In genomic region chr5:147898875-147899401, GRCh38 we compare ENCODE assay signal across 29 cellular contexts. TPM values are rescaled to one million over a fixed set of nuclear protein-coding genes. Genes with fewer than 3 reads are reported as not detected.
DNase-seq lines count a peak whose midpoint lies in the region; ATAC-seq, FAIRE-seq and TF ChIP-seq lines count a peak whose summit lies in the region.
"Had no signal": no experiment of that assay in that cellular context is flagged by ENCODE, and none has a peak within 500 bp of the region (broad histone marks: within the 10 kb centered on the region; RNA-seq: fewer than 3 reads in every experiment).

No MANE protein-coding gene starts in this region.

- no peak overlapping the region for H2AFZ ChIP-seq in astrocyte (ENCODE audit: low read depth, low read length)
- H2AFZ ChIP-seq in keratinocyte (ENCODE audit: control insufficient read depth, low read length), result no peak overlapping the region

- dilution Hi-C loops in keratinocyte (cut with MboI; ENCODE audit: extremely low pct_ligation_motif_present, low sequenced_read_pairs), result no loop called here

- H3K27ac Mint-ChIP-seq in astrocyte (ENCODE audit: unreplicated experiment), result no peak overlapping the region
- H3K27ac Mint-ChIP-seq: activated B cell treated with CpG ODN at 0.5 μM for 24 hours, mesothelial cell of epicardium, nephron had no signal

- H3K4me1 ChIP-seq in astrocyte (ENCODE audit: insufficient read depth, low read length) (peaks cover 48% of the 10 kb centered on the region), keratinocyte (ENCODE audit: control insufficient read depth, extremely low read depth, insufficient read depth, low read length) (peaks cover 8% of the 10 kb centered on the region), heart right ventricle (peaks cover 0 to 5% (median 0%) of the 10 kb centered on the region in 9 donors), esophagus muscularis mucosa (no peaks in the 10 kb centered on the region)
- H3K4me1 ChIP-seq: BLaER1, transverse colon had no signal

- H3K36me3 ChIP-seq in astrocyte (ENCODE audit: insufficient read depth, low read length) (peaks cover 8% of the 10 kb centered on the region), keratinocyte (ENCODE audit: control insufficient read depth in 2 of 2, extremely low read depth in 1 of 2, insufficient read depth in 2 of 2, low read length in 2 of 2) (no peaks in the 10 kb centered on the region), heart right ventricle (peaks cover 0 to 5% (median 0%) of the 10 kb centered on the region in 9 donors), esophagus muscularis mucosa (no peaks in the 10 kb centered on the region)
- H3K36me3 ChIP-seq: BLaER1, transverse colon had no signal

- peaks cover 4% of the 10 kb centered on the region for H3K9me3 Mint-ChIP-seq in astrocyte (ENCODE audit: unreplicated experiment)
- H3K9me3 Mint-ChIP-seq: activated B cell treated with CpG ODN at 0.5 μM for 24 hours; central memory CD8-positive, alpha-beta T cell; nephron had no signal

- H3K9me3 ChIP-seq in astrocyte (ENCODE audit: insufficient read depth, low read depth, low read length) (no peaks in the 10 kb centered on the region), keratinocyte (ENCODE audit: control insufficient read depth, low read depth, low read length) (no peaks in the 10 kb centered on the region), heart right ventricle (no peaks in the 10 kb centered on the region), esophagus muscularis mucosa (no peaks in the 10 kb centered on the region)
- H3K9me3 ChIP-seq: BLaER1, transverse colon had no signal

- FAIRE-seq in astrocyte (lab: Jason Lieb, UNC), result no peak
- FAIRE-seq in keratinocyte (lab: Jason Lieb, UNC), result peak; percentile 58
- FAIRE-seq: D721Med had no signal

- H3K4me2 ChIP-seq in astrocyte (ENCODE audit: low read length), result peak overlapping the region; percentile 45
- no peak overlapping the region for H3K4me2 ChIP-seq in keratinocyte (ENCODE audit: control insufficient read depth, extremely low read depth, insufficient read depth, low read depth, low read length)
- H3K4me2 ChIP-seq: BLaER1 had no signal

- TF ChIP-seq CTCF in astrocyte (IDR thresholded peaks at IDR 0.05; ENCODE audit: insufficient read depth, low read depth, low read length) (no peak), keratinocyte (optimal IDR thresholded peaks at IDR 0.05 in 1 of 3, IDR thresholded peaks at IDR 0.05 in 1 of 3, conservative IDR thresholded peaks at IDR 0.05 in 1 of 3; ENCODE audit: extremely low read depth in 1 of 3, insufficient read depth in 2 of 3, low read length in 3 of 3) (no peak), lower leg skin (IDR thresholded peaks at IDR 0.05) (no peak), heart right ventricle (IDR thresholded peaks at IDR 0.05) (no peak), esophagus muscularis mucosa (IDR thresholded peaks at IDR 0.05) (no peak)

- TF ChIP-seq POLR2A in lower leg skin (IDR thresholded peaks at IDR 0.05) (no peak), esophagus muscularis mucosa (IDR thresholded peaks at IDR 0.05; ENCODE audit: low read depth) (no peak)

- TF ChIP-seq EP300 in esophagus muscularis mucosa (IDR thresholded peaks at IDR 0.05), result no peak

- no peak overlapping the region for H3K4me3 Mint-ChIP-seq in astrocyte (ENCODE audit: unreplicated experiment)
- H3K4me3 Mint-ChIP-seq: activated B cell treated with CpG ODN at 0.5 μM for 24 hours; central memory CD8-positive, alpha-beta T cell; mesothelial cell of epicardium; nephron had no signal

- H3K9ac ChIP-seq in astrocyte (ENCODE audit: low read length) (peak overlapping the region; percentile 63), keratinocyte (ENCODE audit: control insufficient read depth, extremely low read depth, insufficient read depth, low read length) (no peak overlapping the region)
- H3K9ac ChIP-seq: BLaER1 had no signal

- H4K20me1 ChIP-seq in astrocyte (ENCODE audit: insufficient read depth, low read length), result no peaks in the 10 kb centered on the region
- no peaks in the 10 kb centered on the region for H4K20me1 ChIP-seq in keratinocyte (ENCODE audit: control insufficient read depth, extremely low read depth, insufficient read depth, low read length)
- H4K20me1 ChIP-seq: BLaER1 had no signal

- WGBS in lower leg skin, 2 donors, result 75 to 82% methylated on average over 3 of the region's 3 CpGs
- 85 to 88% methylated on average over 3 of the region's 3 CpGs for WGBS in heart right ventricle, 2 donors
- 86% methylated on average over 3 of the region's 3 CpGs for WGBS in esophagus muscularis mucosa

- peak; percentile 5 for DNase-seq in NCI-H82 (lab: John Stamatoyannopoulos, UW)
- no peak for DNase-seq in NCI-H82 treated with DMSO at 0.1 percent for 48 hours (lab: John Stamatoyannopoulos, UW; ENCODE audit: unreplicated experiment)
- DNase-seq in astrocyte (ENCODE audit: low read depth), result peak; percentile 77
- DNase-seq in keratinocyte (ENCODE audit: low read depth, low spot score), result no peak
- no peak for DNase-seq in lower leg skin (ENCODE audit: low spot score in 2 of 2)
- DNase-seq in SKM-1 (lab: John Stamatoyannopoulos, UW; ENCODE audit: unreplicated experiment), result no peak
- no peak for DNase-seq in heart right ventricle
- no peak for DNase-seq in esophagus muscularis mucosa (ENCODE audit: extremely low spot score)
- DNase-seq: 8988T; activated B cell treated with CpG ODN at 0.5 μM for 24 hours; activated CD4-positive, alpha-beta T cell treated with anti-CD3 and anti-CD28 coated beads, Interleukin-2, amount 50 U/mL, for 48 hours; activated gamma-delta T cell treated with Interleukin-2 at 50 U/mL for 16 hours; activated T-cell treated with anti-CD3 and anti-CD28 coated beads for 4 hours; MM.1S; NCI-H146; NCI-H2171 treated with DMSO at 0.1 percent for 48 hours; NCI-H526 treated with DMSO at 0.1 percent for 48 hours; stimulated activated naive CD4-positive, alpha-beta T cell; transverse colon had no signal

- ATAC-seq in heart right ventricle, result no peak
- ATAC-seq: sciatic nerve had no signal

- H3K9me1 ChIP-seq in keratinocyte (ENCODE audit: control insufficient read depth, extremely low read depth, insufficient read depth, low read length), result no peaks in the 10 kb centered on the region

- no peaks in the 10 kb centered on the region for H3K27me3 Mint-ChIP-seq in astrocyte (ENCODE audit: low read depth, unreplicated experiment)

- peaks cover 6% of the 10 kb centered on the region for H3K36me3 Mint-ChIP-seq in astrocyte (ENCODE audit: low read depth, unreplicated experiment)
- H3K36me3 Mint-ChIP-seq: mesothelial cell of epicardium had no signal

- H3K27ac ChIP-seq in astrocyte (ENCODE audit: low read depth, low read length) (peak overlapping the region; percentile 93), keratinocyte (ENCODE audit: control insufficient read depth, insufficient read depth, low read length) (no peak overlapping the region), heart right ventricle (no peak overlapping the region), esophagus muscularis mucosa (replicated peaks in 1 of 4) (no peak overlapping the region)
- H3K27ac ChIP-seq: BLaER1, transverse colon had no signal

- H3K79me2 ChIP-seq in astrocyte (ENCODE audit: insufficient read depth, low read length) (no peaks in the 10 kb centered on the region), keratinocyte (ENCODE audit: control insufficient read depth, insufficient read depth, low read length) (no peaks in the 10 kb centered on the region)

- H3K4me3 ChIP-seq in astrocyte (ENCODE audit: insufficient read depth, low read depth, low read length) (no peak overlapping the region), keratinocyte (ENCODE audit: control insufficient read depth in 2 of 3, extremely low read depth in 1 of 3, insufficient read depth in 2 of 3, low read depth in 1 of 3, low read length in 3 of 3) (no peak overlapping the region), lower leg skin (ENCODE audit: low read depth, poor library complexity, severe bottlenecking) (no peak overlapping the region), heart right ventricle (no peak overlapping the region), esophagus muscularis mucosa (no peak overlapping the region)
- H3K4me3 ChIP-seq: BLaER1, transverse colon had no signal

- intact Hi-C loops in lower leg skin (cut with DNase I; ENCODE audit: low total_unique reads) (no loop called here), heart right ventricle (cut with DNase I) (loop anchor here in 1 of 10 donors (5.0 kb wide), 1 partner anchor 33 kb away; no protein-coding TSS in a partner anchor), esophagus muscularis mucosa (cut with DNase I) (no loop called here)

- no peaks in the 10 kb centered on the region for H3K27me3 ChIP-seq in astrocyte (ENCODE audit: insufficient read depth, low read length)
- no peaks in the 10 kb centered on the region for H3K27me3 ChIP-seq in keratinocyte (ENCODE audit: control insufficient read depth, extremely low read depth, insufficient read depth, low read length)
- H3K27me3 ChIP-seq in heart right ventricle, result no peaks in the 10 kb centered on the region
- H3K27me3 ChIP-seq in esophagus muscularis mucosa, result no peaks in the 10 kb centered on the region
- H3K27me3 ChIP-seq: BLaER1, transverse colon had no signal

- H3K4me1 Mint-ChIP-seq in astrocyte (ENCODE audit: low read depth, unreplicated experiment), result peaks cover 32% of the 10 kb centered on the region
- H3K4me1 Mint-ChIP-seq: activated B cell treated with CpG ODN at 0.5 μM for 24 hours; central memory CD8-positive, alpha-beta T cell had no signal

RNA-seq across cellular contexts. Expression of gene C5orf46, which starts 7.4 kb away (rescaled TPM):
- total RNA-seq in astrocyte (22.6 and 32.3 TPM in 2 replicates), lower leg skin (100 to 1,000 TPM in 2 of 4 donors, 10 to 100 TPM in 2; 45.6 to 201 (median 139) TPM), heart right ventricle (10 to 100 TPM in 1 of 10 donors, 1 to 10 TPM in 8, not detected in 1; 2.3 to 10.9 (median 4.7) TPM), esophagus muscularis mucosa (not detected)
- polyA plus RNA-seq in keratinocyte (0.75 to 2.1 TPM (median 1.0 TPM) in 3 replicates), heart right ventricle (10 to 100 TPM in 1 of 2 donors, 1 to 10 TPM in 1; 6.3 to 20.6 TPM)
- 7.5 TPM for polyA plus RNA-seq in keratinocyte (2011; ENCODE audit: low read depth)
- 0.88 and 2.7 TPM in 2 replicates for polyA plus RNA-seq in keratinocyte (2011; cell fraction: cytosol; rRNA removed)
- polyA plus RNA-seq in keratinocyte (2011; cell fraction: nucleus; rRNA removed), result 1.8 and 2.5 TPM in 2 replicates
- 1.9 and 23.7 TPM in 2 replicates for polyA plus RNA-seq in keratinocyte (2012; ENCODE audit: low replicate concordance)
- 1.2 TPM in 1 of 3 replicates, not detected in the others for polyA minus RNA-seq in keratinocyte
- polyA minus RNA-seq in keratinocyte (2011; cell fraction: cytosol; rRNA and poly(A)+ RNA removed), result not detected
- polyA minus RNA-seq in keratinocyte (2011; cell fraction: nucleus; rRNA and poly(A)+ RNA removed), result not detected in 2 replicates
- total RNA-seq: activated B cell treated with CpG ODN at 0.5 μM for 24 hours, G401, sciatic nerve, SK-MEL-5, transverse colon had no signal
- polyA plus RNA-seq: esophagus had no signal

RNA-seq across cellular contexts. Expression of gene SCGB3A2, which starts 20.4 kb away (rescaled TPM):
- total RNA-seq in astrocyte, result 0.59 and 0.82 TPM in 2 replicates
- not detected in 3 replicates for polyA plus RNA-seq in keratinocyte
- not detected for polyA plus RNA-seq in keratinocyte (2011; ENCODE audit: low read depth)
- not detected in 2 replicates for polyA plus RNA-seq in keratinocyte (2011; cell fraction: cytosol; rRNA removed)
- polyA plus RNA-seq in keratinocyte (2011; cell fraction: nucleus; rRNA removed), result not detected in 2 replicates
- polyA plus RNA-seq in keratinocyte (2012; ENCODE audit: low replicate concordance), result not detected in 2 replicates
- not detected in 3 replicates for polyA minus RNA-seq in keratinocyte
- polyA minus RNA-seq in keratinocyte (2011; cell fraction: cytosol; rRNA and poly(A)+ RNA removed), result not detected
- polyA minus RNA-seq in keratinocyte (2011; cell fraction: nucleus; rRNA and poly(A)+ RNA removed), result not detected in 2 replicates
- total RNA-seq in lower leg skin, result not detected
- not detected for total RNA-seq in heart right ventricle
- polyA plus RNA-seq in heart right ventricle, result under 1 TPM in 1 of 2 donors, not detected in 1; 0.17 TPM
- not detected for total RNA-seq in esophagus muscularis mucosa
- total RNA-seq: activated B cell treated with CpG ODN at 0.5 μM for 24 hours, G401, mesothelial cell of epicardium, SK-MEL-5, transverse colon had no signal
- polyA plus RNA-seq: adipose tissue had no signal

Comparison
In these comparisons a context has a peak if more than half of its experiments do, and no peak if none do; other contexts are left out.
1. DNase-seq: peak in NCI-H82 (single experiment) and astrocyte (single experiment); none in NCI-H82 treated with DMSO at 0.1 percent for 48 hours (single experiment), keratinocyte (single experiment), lower leg skin (0 of 2), SKM-1 (single experiment), heart right ventricle (0 of 2) and esophagus muscularis mucosa (single experiment).